In genomic region chr14:68088463-68088862, GRCh38 we compare ENCODE assay signal across 11 cellular contexts.
DNase-seq lines count a peak whose midpoint lies in the region; ATAC-seq and TF ChIP-seq lines count a peak whose summit lies in the region.
"Had no signal": no experiment of that assay in that cellular context is flagged by ENCODE, and none has a peak within 500 bp of the region (broad histone marks: within the 10 kb centered on the region; RNA-seq: fewer than 3 reads in every experiment).

No MANE protein-coding gene starts in this region.

- H3K4me1 Mint-ChIP-seq in stimulated activated naive CD8-positive, alpha-beta T cell treated with anti-CD3 and anti-CD28 coated beads, Interleukin-15, amount 100 ng/mL, for 72 hours, result peaks cover 22% of the 10 kb centered on the region
- H3K4me1 Mint-ChIP-seq: activated CD8-positive, alpha-beta memory T cell treated with anti-CD3 and anti-CD28 coated beads, Interleukin-2, amount 10 ng/mL, durations not matched to agents 7 days and 5 days had no signal

- H3K4me1 ChIP-seq in hepatocyte (ENCODE audit: insufficient read depth), result peaks cover 18% of the 10 kb centered on the region

- no peak for TF ChIP-seq CTCF in hepatocyte (IDR thresholded peaks at IDR 0.05; ENCODE audit: poor library complexity)

- ATAC-seq in stimulated activated naive CD8-positive, alpha-beta T cell treated with anti-CD3 and anti-CD28 coated beads, Interleukin-15, amount 100 ng/mL, for 72 hours, result no peak
- ATAC-seq: activated CD8-positive, alpha-beta memory T cell treated with anti-CD3 and anti-CD28 coated beads, Interleukin-2, amount 10 ng/mL, durations not matched to agents 7 days and 5 days; left cardiac atrium had no signal

- peaks cover 0 to 7% of the 10 kb centered on the region in 2 donors for H3K9me3 Mint-ChIP-seq in stimulated activated naive CD8-positive, alpha-beta T cell treated with anti-CD3 and anti-CD28 coated beads, Interleukin-15, amount 100 ng/mL, for 72 hours

- no peak overlapping the region for H3K4me3 ChIP-seq in hepatocyte
- H3K4me3 ChIP-seq: tibial nerve had no signal

- no peaks in the 10 kb centered on the region for H3K9me2 ChIP-seq in hepatocyte (replicated peaks; ENCODE audit: insufficient read depth)

- no peaks in the 10 kb centered on the region for H3K36me3 ChIP-seq in hepatocyte (replicated peaks; ENCODE audit: insufficient read depth, low read depth)
- H3K36me3 ChIP-seq: tibial nerve had no signal

- H3K27me3 ChIP-seq in hepatocyte, result no peaks in the 10 kb centered on the region
- H3K27me3 ChIP-seq: tibial nerve had no signal

- no peak overlapping the region for H3K27ac Mint-ChIP-seq in stimulated activated naive CD8-positive, alpha-beta T cell treated with anti-CD3 and anti-CD28 coated beads, Interleukin-15, amount 100 ng/mL, for 72 hours
- H3K27ac Mint-ChIP-seq: activated CD8-positive, alpha-beta memory T cell treated with anti-CD3 and anti-CD28 coated beads, Interleukin-2, amount 10 ng/mL, durations not matched to agents 7 days and 5 days had no signal

- H3K4me3 Mint-ChIP-seq in stimulated activated naive CD8-positive, alpha-beta T cell treated with anti-CD3 and anti-CD28 coated beads, Interleukin-15, amount 100 ng/mL, for 72 hours, result peak overlapping the region; percentile 3 to 16
- H3K4me3 Mint-ChIP-seq: activated CD8-positive, alpha-beta memory T cell treated with anti-CD3 and anti-CD28 coated beads, Interleukin-2, amount 10 ng/mL, durations not matched to agents 7 days and 5 days had no signal

- no peaks in the 10 kb centered on the region for H3K9me3 ChIP-seq in hepatocyte (ENCODE audit: low read depth)

- WGBS in hepatocyte (ENCODE audit: low lambda C conversion rate, missing lambda C conversion rate), result 64% methylated on average over 5 of the region's 5 CpGs

- peak; percentile 16 for DNase-seq in NCI-H510A treated with DMSO at 0.1 percent for 48 hours (lab: John Stamatoyannopoulos, UW)
- no peak for DNase-seq in NCI-H510A (lab: John Stamatoyannopoulos, UW)
- DNase-seq in RPMI7951 (ENCODE audit: low read depth), result peak; percentile 70
- DNase-seq in hepatocyte (ENCODE audit: low spot score), result no peak
- DNase-seq in stimulated activated naive CD8-positive, alpha-beta T cell treated with anti-CD3 and anti-CD28 coated beads, Interleukin-15, amount 100 ng/mL, for 72 hours, result no peak
- DNase-seq in stimulated activated naive CD4-positive, alpha-beta T cell treated with Interleukin-2 at 50 U/mL for 16 hours (lab: John Stamatoyannopoulos, UW), result no peak
- DNase-seq in GM19240 (ENCODE audit: insufficient read length, low spot score), result no peak
- no peak for DNase-seq in HCEC 1CT
- DNase-seq: activated CD8-positive, alpha-beta memory T cell treated with anti-CD3 and anti-CD28 coated beads, Interleukin-2, amount 10 ng/mL, durations not matched to agents 7 days and 5 days; left cardiac atrium had no signal

- H3K79me2 ChIP-seq in hepatocyte, result peaks cover 2% of the 10 kb centered on the region

- no peaks in the 10 kb centered on the region for H3K27me3 Mint-ChIP-seq in stimulated activated naive CD8-positive, alpha-beta T cell treated with anti-CD3 and anti-CD28 coated beads, Interleukin-15, amount 100 ng/mL, for 72 hours
- H3K27me3 Mint-ChIP-seq: activated CD8-positive, alpha-beta memory T cell treated with anti-CD3 and anti-CD28 coated beads, Interleukin-2, amount 10 ng/mL, durations not matched to agents 7 days and 5 days had no signal

- peak overlapping the region; percentile 73 for H3K27ac ChIP-seq in hepatocyte
- H3K27ac ChIP-seq: tibial nerve had no signal

- no peaks in the 10 kb centered on the region for H4K20me1 ChIP-seq in hepatocyte (ENCODE audit: insufficient read depth, poor library complexity, severe bottlenecking)

- H3K4me2 ChIP-seq in hepatocyte, result peak overlapping the region; percentile 20

- peak overlapping the region; percentile 7 for H2AFZ ChIP-seq in hepatocyte

Comparison
In these comparisons a context has a peak if more than half of its experiments do, and no peak if none do; other contexts are left out.
1. DNase-seq: peak in NCI-H510A treated with DMSO at 0.1 percent for 48 hours (single experiment) and RPMI7951 (single experiment); none in NCI-H510A (single experiment), hepatocyte (single experiment), stimulated activated naive CD8-positive, alpha-beta T cell treated with anti-CD3 and anti-CD28 coated beads, Interleukin-15, amount 100 ng/mL, for 72 hours (0 of 2), stimulated activated naive CD4-positive, alpha-beta T cell treated with Interleukin-2 at 50 U/mL for 16 hours (single experiment), GM19240 (single experiment) and HCEC 1CT (single experiment).